In genomic region chr19:3359850-3360493, GRCh38 we compare ENCODE assay signal across 8 cellular contexts. TPM values are rescaled to one million over a fixed set of nuclear protein-coding genes. Genes with fewer than 3 reads are reported as not detected.
DNase-seq lines count a peak whose midpoint lies in the region; ATAC-seq and TF ChIP-seq lines count a peak whose summit lies in the region.

No MANE protein-coding gene starts in this region.

- ATAC-seq in HG02885 (IDR thresholded peaks at IDR 0.05; ENCODE audit: poor library complexity, unreplicated experiment) = peak; percentile 29
- ATAC-seq in activated CD8-positive, alpha-beta T cell treated with anti-CD3 and anti-CD28 coated beads for 36 hours = peak; percentile 29

- peak; percentile 60 for DNase-seq in Daoy (ENCODE audit: low read depth)
- peak; percentile 53 for DNase-seq in activated CD8-positive, alpha-beta T cell treated with anti-CD3 and anti-CD28 coated beads for 36 hours
- DNase-seq in fibroblast of villous mesenchyme (ENCODE audit: low read depth) = no peak
- no peak for DNase-seq in progenitor cell of endocrine pancreas (ENCODE audit: low spot score, unreplicated experiment)
- no peak for DNase-seq in cortex of kidney (lab: John Stamatoyannopoulos, UW)
- DNase-seq in RKO (ENCODE audit: low spot score) = no peak
- no peak for DNase-seq in GOT3 (lab: John Stamatoyannopoulos, UW)

- CTCF ChIA-PET in activated CD8-positive, alpha-beta T cell treated with anti-CD3 and anti-CD28 coated beads for 36 hours (lab: Charles Lee) = no interaction called here

- H3K9me3 Mint-ChIP-seq in activated CD8-positive, alpha-beta T cell treated with anti-CD3 and anti-CD28 coated beads for 36 hours = no peaks in the 10 kb centered on the region
- peaks cover under 1% of the 10 kb centered on the region for H3K9me3 Mint-ChIP-seq in progenitor cell of endocrine pancreas (ENCODE audit: low read depth)

- POLR2A ChIA-PET in activated CD8-positive, alpha-beta T cell treated with anti-CD3 and anti-CD28 coated beads for 36 hours (lab: Charles Lee) = interaction anchor here (0.6 kb wide), 1 partner anchor 1075 kb away, joined by 3 read pairs; no protein-coding TSS in a partner anchor

- intact Hi-C loops in activated CD8-positive, alpha-beta T cell treated with anti-CD3 and anti-CD28 coated beads for 36 hours (cut with micrococcal nuclease) = no loop called here

- TF ChIP-seq CTCF in activated CD8-positive, alpha-beta T cell treated with anti-CD3 and anti-CD28 coated beads for 36 hours (IDR thresholded peaks at IDR 0.05) = no peak
- TF ChIP-seq CTCF in fibroblast of villous mesenchyme (IDR thresholded peaks at IDR 0.05; ENCODE audit: insufficient read depth, low read depth, low read length) = no peak
- no peak for TF ChIP-seq CTCF in progenitor cell of endocrine pancreas (IDR thresholded peaks at IDR 0.05; ENCODE audit: unreplicated experiment)

- peaks cover 33% of the 10 kb centered on the region for H3K4me1 Mint-ChIP-seq in activated CD8-positive, alpha-beta T cell treated with anti-CD3 and anti-CD28 coated beads for 36 hours (ENCODE audit: low read depth)
- peaks cover 3% of the 10 kb centered on the region for H3K4me1 Mint-ChIP-seq in progenitor cell of endocrine pancreas (ENCODE audit: low read depth)

- H3K27ac Mint-ChIP-seq in activated CD8-positive, alpha-beta T cell treated with anti-CD3 and anti-CD28 coated beads for 36 hours = peak overlapping the region; percentile 88
- H3K27ac Mint-ChIP-seq in progenitor cell of endocrine pancreas = no peak overlapping the region

- H3K36me3 Mint-ChIP-seq in activated CD8-positive, alpha-beta T cell treated with anti-CD3 and anti-CD28 coated beads for 36 hours (ENCODE audit: low read depth) = no peaks in the 10 kb centered on the region
- no peaks in the 10 kb centered on the region for H3K36me3 Mint-ChIP-seq in progenitor cell of endocrine pancreas (ENCODE audit: insufficient read depth)

- H3K27me3 Mint-ChIP-seq in activated CD8-positive, alpha-beta T cell treated with anti-CD3 and anti-CD28 coated beads for 36 hours = peaks cover 1% of the 10 kb centered on the region
- peaks cover 83% of the 10 kb centered on the region for H3K27me3 Mint-ChIP-seq in progenitor cell of endocrine pancreas

- peak overlapping the region; percentile 88 for H3K4me3 Mint-ChIP-seq in activated CD8-positive, alpha-beta T cell treated with anti-CD3 and anti-CD28 coated beads for 36 hours
- H3K4me3 Mint-ChIP-seq in progenitor cell of endocrine pancreas (ENCODE audit: low read depth) = peak overlapping the region; percentile 72

- peak overlapping the region; percentile 68 for H3K4me3 ChIP-seq in fibroblast of villous mesenchyme (ENCODE audit: low read depth, low read length)

RNA-seq across cellular contexts. Expression of gene NFIC, which starts 6.4 kb away (rescaled TPM):
- 16.0 and 20.2 TPM in 2 replicates for total RNA-seq in Daoy (2014; rRNA removed; shearing (Covaris generic))
- total RNA-seq in activated CD8-positive, alpha-beta T cell treated with anti-CD3 and anti-CD28 coated beads for 36 hours = 10 to 100 TPM; 19.0 to 20.8 TPM
- total RNA-seq in fibroblast of villous mesenchyme = 42.7 and 56.0 TPM in 2 replicates
- total RNA-seq in progenitor cell of endocrine pancreas = 4.5 and 6.8 TPM in 2 replicates

Comparison
In these comparisons a context has a peak if more than half of its experiments do, and no peak if none do; other contexts are left out.
1. DNase-seq: peak in Daoy (single experiment) and activated CD8-positive, alpha-beta T cell treated with anti-CD3 and anti-CD28 coated beads for 36 hours (single experiment); none in fibroblast of villous mesenchyme (single experiment), progenitor cell of endocrine pancreas (single experiment), cortex of kidney (single experiment), RKO (single experiment) and GOT3 (single experiment).